Comparison of ENCODE assay signal across 8 cellular contexts in genomic region chr17:77383613-77384608, GRCh38.
A peak's percentile ranks its signal among the peaks of the same experiment; 100 is the strongest.
DNase-seq lines count a peak whose midpoint lies in the region; ATAC-seq and TF ChIP-seq lines count a peak whose summit lies in the region.

No MANE protein-coding gene starts in this region.

- peak overlapping the region; percentile 81 for H3K27ac Mint-ChIP-seq in activated naive CD8-positive, alpha-beta T cell
- no peak overlapping the region for H3K27ac Mint-ChIP-seq in activated naive CD8-positive, alpha-beta T cell treated with anti-CD3 and anti-CD28 coated beads for 36 hours
- peak overlapping the region; percentile 87 for H3K27ac Mint-ChIP-seq in central memory CD8-positive, alpha-beta T cell (ENCODE audit: low read depth)

- H3K36me3 ChIP-seq in muscle layer of duodenum (ENCODE audit: control insufficient read depth in 1 of 2, insufficient read depth in 2 of 2, low read length in 2 of 2), result no peaks in the 10 kb centered on the region
- H3K36me3 ChIP-seq in vagina, result no peaks in the 10 kb centered on the region

- H3K4me1 ChIP-seq in muscle layer of duodenum (ENCODE audit: control insufficient read depth in 1 of 2, insufficient read depth in 2 of 2, low read length in 2 of 2), result peaks cover 32 to 88% of the 10 kb centered on the region in 2 donors
- H3K4me1 ChIP-seq in vagina, result peaks cover 99% of the 10 kb centered on the region

- no peaks in the 10 kb centered on the region for H3K36me3 Mint-ChIP-seq in activated naive CD8-positive, alpha-beta T cell
- no peaks in the 10 kb centered on the region for H3K36me3 Mint-ChIP-seq in activated naive CD8-positive, alpha-beta T cell treated with anti-CD3 and anti-CD28 coated beads for 36 hours
- peaks cover 10% of the 10 kb centered on the region for H3K36me3 Mint-ChIP-seq in central memory CD8-positive, alpha-beta T cell (ENCODE audit: insufficient read depth)

- no peak for DNase-seq in activated naive CD8-positive, alpha-beta T cell treated with anti-CD3 and anti-CD28 coated beads for 36 hours
- no peak for DNase-seq in central memory CD8-positive, alpha-beta T cell (ENCODE audit: low spot score in 2 of 2)
- DNase-seq in vagina (ENCODE audit: extremely low spot score in 2 of 2), result no peak
- DNase-seq in occipital lobe (lab: John Stamatoyannopoulos, UW), result no peak
- no peak for DNase-seq in HuH-7.5 (ENCODE audit: low spot score)
- DNase-seq in HuH-7 (ENCODE audit: low spot score), result no peak

- H3K4me3 ChIP-seq in muscle layer of duodenum (ENCODE audit: low read depth in 1 of 2, low read length in 2 of 2), result no peak overlapping the region
- H3K4me3 ChIP-seq in vagina, result peak overlapping the region in 1 of 2 donors; percentile 3

- H3K27ac ChIP-seq in muscle layer of duodenum (ENCODE audit: low read length) (peak overlapping the region; percentile 39), vagina (peak overlapping the region; percentile 95)

- H3K4me1 Mint-ChIP-seq in activated naive CD8-positive, alpha-beta T cell (ENCODE audit: low read depth), result peaks cover 82% of the 10 kb centered on the region
- peaks cover 77% of the 10 kb centered on the region for H3K4me1 Mint-ChIP-seq in activated naive CD8-positive, alpha-beta T cell treated with anti-CD3 and anti-CD28 coated beads for 36 hours
- H3K4me1 Mint-ChIP-seq in central memory CD8-positive, alpha-beta T cell, result peaks cover 76% of the 10 kb centered on the region

- no peak for TF ChIP-seq POLR2A in vagina (IDR thresholded peaks at IDR 0.05)

- no peak for TF ChIP-seq CTCF in vagina (IDR thresholded peaks at IDR 0.05)

- no peaks in the 10 kb centered on the region for H3K9me3 ChIP-seq in muscle layer of duodenum (ENCODE audit: control insufficient read depth in 1 of 2, low read length in 2 of 2)
- H3K9me3 ChIP-seq in vagina, result no peaks in the 10 kb centered on the region

- intact Hi-C loops in vagina (cut with DNase I), result no loop called here

- H3K4me3 Mint-ChIP-seq in activated naive CD8-positive, alpha-beta T cell, result peak overlapping the region; percentile 52
- no peak overlapping the region for H3K4me3 Mint-ChIP-seq in activated naive CD8-positive, alpha-beta T cell treated with anti-CD3 and anti-CD28 coated beads for 36 hours
- peak overlapping the region; percentile 84 for H3K4me3 Mint-ChIP-seq in central memory CD8-positive, alpha-beta T cell

- H3K27me3 ChIP-seq in muscle layer of duodenum (ENCODE audit: low read depth, low read length) (no peaks in the 10 kb centered on the region), vagina (no peaks in the 10 kb centered on the region)

- no peaks in the 10 kb centered on the region for H3K9me3 Mint-ChIP-seq in activated naive CD8-positive, alpha-beta T cell (ENCODE audit: low read depth)
- no peaks in the 10 kb centered on the region for H3K9me3 Mint-ChIP-seq in activated naive CD8-positive, alpha-beta T cell treated with anti-CD3 and anti-CD28 coated beads for 36 hours
- H3K9me3 Mint-ChIP-seq in central memory CD8-positive, alpha-beta T cell, result no peaks in the 10 kb centered on the region

- no peak for ATAC-seq in central memory CD8-positive, alpha-beta T cell (replicated peaks; ENCODE audit: extremely low read depth, poor library complexity, severe bottlenecking)

- H3K27me3 Mint-ChIP-seq in activated naive CD8-positive, alpha-beta T cell, result no peaks in the 10 kb centered on the region
- no peaks in the 10 kb centered on the region for H3K27me3 Mint-ChIP-seq in activated naive CD8-positive, alpha-beta T cell treated with anti-CD3 and anti-CD28 coated beads for 36 hours
- no peaks in the 10 kb centered on the region for H3K27me3 Mint-ChIP-seq in central memory CD8-positive, alpha-beta T cell
